In the genomic region with DNA sequence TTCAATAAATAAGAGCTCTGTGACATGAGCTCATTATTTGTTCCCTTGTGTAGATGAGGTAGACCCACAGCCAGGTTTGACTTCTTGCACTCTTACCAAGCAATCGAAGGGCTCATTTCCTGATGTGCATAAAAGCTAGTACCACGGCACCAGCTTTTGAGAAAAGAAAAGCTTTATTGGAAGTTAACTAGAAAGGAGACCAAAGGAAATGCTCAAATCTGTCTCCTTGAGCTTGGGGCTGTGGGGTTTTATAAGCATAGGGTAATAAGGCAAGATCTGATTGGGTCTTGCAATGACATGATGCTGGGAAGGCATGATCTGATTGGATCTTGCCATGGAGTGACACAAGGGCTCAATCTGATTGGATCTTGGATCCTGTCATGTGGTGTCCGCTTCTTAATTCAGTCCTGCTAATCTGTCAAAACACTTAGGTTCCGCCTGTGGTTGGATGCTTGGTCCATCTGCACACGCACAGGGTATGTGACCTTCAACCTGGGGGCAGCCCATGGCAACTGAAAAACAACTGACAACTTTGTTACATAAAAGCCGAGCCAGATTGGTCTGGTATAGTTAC, we compare ENCODE assay signal across 1 cellular context.
TF ChIP-seq lines count a peak whose summit lies in the region.

No MANE protein-coding gene starts in this region.

TF ChIP-seq in K562, 482 proteins besides CTCF, POLR2A, EP300 and RAD21 (continued from another document and continues in another):
- TF ChIP-seq, protein P1, sequence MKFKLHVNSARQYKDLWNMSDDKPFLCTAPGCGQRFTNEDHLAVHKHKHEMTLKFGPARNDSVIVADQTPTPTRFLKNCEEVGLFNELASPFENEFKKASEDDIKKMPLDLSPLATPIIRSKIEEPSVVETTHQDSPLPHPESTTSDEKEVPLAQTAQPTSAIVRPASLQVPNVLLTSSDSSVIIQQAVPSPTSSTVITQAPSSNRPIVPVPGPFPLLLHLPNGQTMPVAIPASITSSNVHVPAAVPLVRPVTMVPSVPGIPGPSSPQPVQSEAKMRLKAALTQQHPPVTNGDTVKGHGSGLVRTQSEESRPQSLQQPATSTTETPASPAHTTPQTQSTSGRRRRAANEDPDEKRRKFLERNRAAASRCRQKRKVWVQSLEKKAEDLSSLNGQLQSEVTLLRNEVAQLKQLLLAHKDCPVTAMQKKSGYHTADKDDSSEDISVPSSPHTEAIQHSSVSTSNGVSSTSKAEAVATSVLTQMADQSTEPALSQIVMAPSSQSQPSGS (CRISPR knock-in tag; IDR thresholded peaks at IDR 0.05) = no peak
- TF ChIP-seq TRIM28 (IDR thresholded peaks at IDR 0.05) (no peak), NR2F6 (CRISPR knock-in tag; IDR thresholded peaks at IDR 0.05) (no peak), PCBP2 (IDR thresholded peaks at IDR 0.05; ENCODE audit: low read depth, low read length, poor library complexity, severe bottlenecking) (no peak), TOE1 (IDR thresholded peaks at IDR 0.05; ENCODE audit: borderline replicate concordance) (no peak), TOE1 (CRISPR knock-in tag; IDR thresholded peaks at IDR 0.05; ENCODE audit: borderline replicate concordance, low read depth) (no peak), PRMT5 (CRISPR knock-in tag; IDR thresholded peaks at IDR 0.05) (no peak), SP1 (CRISPR knock-in tag; IDR thresholded peaks at IDR 0.05) (no peak), NCOR1 (IDR thresholded peaks at IDR 0.05) (no peak), POLR2AphosphoS2 (IDR thresholded peaks at IDR 0.05; ENCODE audit: low read length) (no peak), EWSR1 (IDR thresholded peaks at IDR 0.05; ENCODE audit: borderline replicate concordance, low read depth, partially characterized antibody) (no peak), ZNF707 (CRISPR knock-in tag; conservative IDR thresholded peaks at IDR 0.05) (no peak), ZNF146 (CRISPR knock-in tag; IDR thresholded peaks at IDR 0.05; ENCODE audit: unreplicated experiment) (no peak), NR2C2 (CRISPR knock-in tag; IDR thresholded peaks at IDR 0.05) (no peak), NR2C2 (tag; IDR thresholded peaks at IDR 0.05) (peak; percentile 57; the same call in 1 of the 2 replicates), BRD4 (IDR thresholded peaks at IDR 0.05) (no peak), ZNF76 (CRISPR knock-in tag; IDR thresholded peaks at IDR 0.05; ENCODE audit: borderline replicate concordance) (0 out of 2 replicates have a peak, but pooled peaks have one; percentile 20), SAFB2 (IDR thresholded peaks at IDR 0.05; ENCODE audit: borderline replicate concordance, low read depth, low read length, severe bottlenecking) (no peak), FOS (IDR thresholded peaks at IDR 0.05; ENCODE audit: extremely low read depth, insufficient read length) (peak; percentile 4), CBX3 (IDR thresholded peaks at IDR 0.05; ENCODE audit: borderline replicate concordance in 1 of 2, low read length in 2 of 2) (no peak), TAF9B (IDR thresholded peaks at IDR 0.05; ENCODE audit: partially characterized antibody) (no peak), MAFG (tag; conservative IDR thresholded peaks at IDR 0.05) (no peak), FOXK2 (conservative IDR thresholded peaks at IDR 0.05 in 1 of 2, IDR thresholded peaks at IDR 0.05 in 1 of 2; ENCODE audit: low read depth in 2 of 2) (no peak), POLR2H (tag; IDR thresholded peaks at IDR 0.05; ENCODE audit: low read depth) (peak; percentile 94), FUS (optimal IDR thresholded peaks at IDR 0.05; ENCODE audit: low read depth, low read length) (no peak)
- TF ChIP-seq, protein P2, sequence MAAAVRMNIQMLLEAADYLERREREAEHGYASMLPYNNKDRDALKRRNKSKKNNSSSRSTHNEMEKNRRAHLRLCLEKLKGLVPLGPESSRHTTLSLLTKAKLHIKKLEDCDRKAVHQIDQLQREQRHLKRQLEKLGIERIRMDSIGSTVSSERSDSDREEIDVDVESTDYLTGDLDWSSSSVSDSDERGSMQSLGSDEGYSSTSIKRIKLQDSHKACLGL (CRISPR knock-in tag; IDR thresholded peaks at IDR 0.05; ENCODE audit: borderline replicate concordance, poor library complexity, severe bottlenecking) = no peak
- TF ChIP-seq, protein P3, sequence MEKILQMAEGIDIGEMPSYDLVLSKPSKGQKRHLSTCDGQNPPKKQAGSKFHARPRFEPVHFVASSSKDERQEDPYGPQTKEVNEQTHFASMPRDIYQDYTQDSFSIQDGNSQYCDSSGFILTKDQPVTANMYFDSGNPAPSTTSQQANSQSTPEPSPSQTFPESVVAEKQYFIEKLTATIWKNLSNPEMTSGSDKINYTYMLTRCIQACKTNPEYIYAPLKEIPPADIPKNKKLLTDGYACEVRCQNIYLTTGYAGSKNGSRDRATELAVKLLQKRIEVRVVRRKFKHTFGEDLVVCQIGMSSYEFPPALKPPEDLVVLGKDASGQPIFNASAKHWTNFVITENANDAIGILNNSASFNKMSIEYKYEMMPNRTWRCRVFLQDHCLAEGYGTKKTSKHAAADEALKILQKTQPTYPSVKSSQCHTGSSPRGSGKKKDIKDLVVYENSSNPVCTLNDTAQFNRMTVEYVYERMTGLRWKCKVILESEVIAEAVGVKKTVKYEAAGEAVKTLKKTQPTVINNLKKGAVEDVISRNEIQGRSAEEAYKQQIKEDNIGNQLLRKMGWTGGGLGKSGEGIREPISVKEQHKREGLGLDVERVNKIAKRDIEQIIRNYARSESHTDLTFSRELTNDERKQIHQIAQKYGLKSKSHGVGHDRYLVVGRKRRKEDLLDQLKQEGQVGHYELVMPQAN (IDR thresholded peaks at IDR 0.05; ENCODE audit: borderline replicate concordance) = no peak
- TF ChIP-seq, protein P4, sequence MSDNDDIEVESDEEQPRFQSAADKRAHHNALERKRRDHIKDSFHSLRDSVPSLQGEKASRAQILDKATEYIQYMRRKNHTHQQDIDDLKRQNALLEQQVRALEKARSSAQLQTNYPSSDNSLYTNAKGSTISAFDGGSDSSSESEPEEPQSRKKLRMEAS (CRISPR knock-in tag; IDR thresholded peaks at IDR 0.05) = no peak
- TF ChIP-seq, protein P5, sequence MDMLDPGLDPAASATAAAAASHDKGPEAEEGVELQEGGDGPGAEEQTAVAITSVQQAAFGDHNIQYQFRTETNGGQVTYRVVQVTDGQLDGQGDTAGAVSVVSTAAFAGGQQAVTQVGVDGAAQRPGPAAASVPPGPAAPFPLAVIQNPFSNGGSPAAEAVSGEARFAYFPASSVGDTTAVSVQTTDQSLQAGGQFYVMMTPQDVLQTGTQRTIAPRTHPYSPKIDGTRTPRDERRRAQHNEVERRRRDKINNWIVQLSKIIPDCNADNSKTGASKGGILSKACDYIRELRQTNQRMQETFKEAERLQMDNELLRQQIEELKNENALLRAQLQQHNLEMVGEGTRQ (CRISPR knock-in tag; IDR thresholded peaks at IDR 0.05) = peak; percentile 60
- TF ChIP-seq, protein P6, sequence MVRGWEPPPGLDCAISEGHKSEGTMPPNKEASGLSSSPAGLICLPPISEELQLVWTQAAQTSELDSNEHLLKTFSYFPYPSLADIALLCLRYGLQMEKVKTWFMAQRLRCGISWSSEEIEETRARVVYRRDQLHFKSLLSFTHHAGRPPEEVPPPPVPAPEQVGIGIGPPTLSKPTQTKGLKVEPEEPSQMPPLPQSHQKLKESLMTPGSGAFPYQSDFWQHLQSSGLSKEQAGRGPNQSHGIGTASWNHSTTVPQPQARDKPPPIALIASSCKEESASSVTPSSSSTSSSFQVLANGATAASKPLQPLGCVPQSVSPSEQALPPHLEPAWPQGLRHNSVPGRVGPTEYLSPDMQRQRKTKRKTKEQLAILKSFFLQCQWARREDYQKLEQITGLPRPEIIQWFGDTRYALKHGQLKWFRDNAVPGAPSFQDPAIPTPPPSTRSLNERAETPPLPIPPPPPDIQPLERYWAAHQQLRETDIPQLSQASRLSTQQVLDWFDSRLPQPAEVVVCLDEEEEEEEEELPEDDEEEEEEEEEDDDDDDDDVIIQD (CRISPR knock-in tag; IDR thresholded peaks at IDR 0.05) = no peak
- TF ChIP-seq, protein P7, sequence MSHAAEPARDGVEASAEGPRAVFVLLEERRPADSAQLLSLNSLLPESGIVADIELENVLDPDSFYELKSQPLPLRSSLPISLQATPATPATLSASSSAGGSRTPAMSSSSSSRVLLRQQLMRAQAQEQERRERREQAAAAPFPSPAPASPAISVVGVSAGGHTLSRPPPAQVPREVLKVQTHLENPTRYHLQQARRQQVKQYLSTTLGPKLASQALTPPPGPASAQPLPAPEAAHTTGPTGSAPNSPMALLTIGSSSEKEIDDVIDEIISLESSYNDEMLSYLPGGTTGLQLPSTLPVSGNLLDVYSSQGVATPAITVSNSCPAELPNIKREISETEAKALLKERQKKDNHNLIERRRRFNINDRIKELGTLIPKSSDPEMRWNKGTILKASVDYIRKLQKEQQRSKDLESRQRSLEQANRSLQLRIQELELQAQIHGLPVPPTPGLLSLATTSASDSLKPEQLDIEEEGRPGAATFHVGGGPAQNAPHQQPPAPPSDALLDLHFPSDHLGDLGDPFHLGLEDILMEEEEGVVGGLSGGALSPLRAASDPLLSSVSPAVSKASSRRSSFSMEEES (CRISPR knock-in tag; IDR thresholded peaks at IDR 0.05) = no peak
- TF ChIP-seq, protein P8, sequence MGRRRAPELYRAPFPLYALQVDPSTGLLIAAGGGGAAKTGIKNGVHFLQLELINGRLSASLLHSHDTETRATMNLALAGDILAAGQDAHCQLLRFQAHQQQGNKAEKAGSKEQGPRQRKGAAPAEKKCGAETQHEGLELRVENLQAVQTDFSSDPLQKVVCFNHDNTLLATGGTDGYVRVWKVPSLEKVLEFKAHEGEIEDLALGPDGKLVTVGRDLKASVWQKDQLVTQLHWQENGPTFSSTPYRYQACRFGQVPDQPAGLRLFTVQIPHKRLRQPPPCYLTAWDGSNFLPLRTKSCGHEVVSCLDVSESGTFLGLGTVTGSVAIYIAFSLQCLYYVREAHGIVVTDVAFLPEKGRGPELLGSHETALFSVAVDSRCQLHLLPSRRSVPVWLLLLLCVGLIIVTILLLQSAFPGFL (CRISPR knock-in tag; IDR thresholded peaks at IDR 0.05) = no peak
- TF ChIP-seq, protein P9, sequence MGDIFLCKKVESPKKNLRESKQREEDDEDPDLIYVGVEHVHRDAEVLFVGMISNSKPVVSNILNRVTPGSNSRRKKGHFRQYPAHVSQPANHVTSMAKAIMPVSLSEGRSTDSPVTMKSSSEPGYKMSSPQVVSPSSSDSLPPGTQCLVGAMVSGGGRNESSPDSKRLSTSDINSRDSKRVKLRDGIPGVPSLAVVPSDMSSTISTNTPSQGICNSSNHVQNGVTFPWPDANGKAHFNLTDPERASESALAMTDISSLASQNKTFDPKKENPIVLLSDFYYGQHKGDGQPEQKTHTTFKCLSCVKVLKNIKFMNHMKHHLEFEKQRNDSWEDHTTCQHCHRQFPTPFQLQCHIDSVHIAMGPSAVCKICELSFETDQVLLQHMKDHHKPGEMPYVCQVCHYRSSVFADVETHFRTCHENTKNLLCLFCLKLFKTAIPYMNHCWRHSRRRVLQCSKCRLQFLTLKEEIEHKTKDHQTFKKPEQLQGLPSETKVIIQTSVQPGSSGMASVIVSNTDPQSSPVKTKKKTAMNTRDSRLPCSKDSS (IDR thresholded peaks at IDR 0.05; ENCODE audit: low read depth, partially characterized antibody) = no peak
- TF ChIP-seq, protein P10, sequence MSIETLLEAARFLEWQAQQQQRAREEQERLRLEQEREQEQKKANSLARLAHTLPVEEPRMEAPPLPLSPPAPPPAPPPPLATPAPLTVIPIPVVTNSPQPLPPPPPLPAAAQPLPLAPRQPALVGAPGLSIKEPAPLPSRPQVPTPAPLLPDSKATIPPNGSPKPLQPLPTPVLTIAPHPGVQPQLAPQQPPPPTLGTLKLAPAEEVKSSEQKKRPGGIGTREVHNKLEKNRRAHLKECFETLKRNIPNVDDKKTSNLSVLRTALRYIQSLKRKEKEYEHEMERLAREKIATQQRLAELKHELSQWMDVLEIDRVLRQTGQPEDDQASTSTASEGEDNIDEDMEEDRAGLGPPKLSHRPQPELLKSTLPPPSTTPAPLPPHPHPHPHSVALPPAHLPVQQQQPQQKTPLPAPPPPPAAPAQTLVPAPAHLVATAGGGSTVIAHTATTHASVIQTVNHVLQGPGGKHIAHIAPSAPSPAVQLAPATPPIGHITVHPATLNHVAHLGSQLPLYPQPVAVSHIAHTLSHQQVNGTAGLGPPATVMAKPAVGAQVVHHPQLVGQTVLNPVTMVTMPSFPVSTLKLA (conservative IDR thresholded peaks at IDR 0.05) = no peak
- TF ChIP-seq, protein P11, sequence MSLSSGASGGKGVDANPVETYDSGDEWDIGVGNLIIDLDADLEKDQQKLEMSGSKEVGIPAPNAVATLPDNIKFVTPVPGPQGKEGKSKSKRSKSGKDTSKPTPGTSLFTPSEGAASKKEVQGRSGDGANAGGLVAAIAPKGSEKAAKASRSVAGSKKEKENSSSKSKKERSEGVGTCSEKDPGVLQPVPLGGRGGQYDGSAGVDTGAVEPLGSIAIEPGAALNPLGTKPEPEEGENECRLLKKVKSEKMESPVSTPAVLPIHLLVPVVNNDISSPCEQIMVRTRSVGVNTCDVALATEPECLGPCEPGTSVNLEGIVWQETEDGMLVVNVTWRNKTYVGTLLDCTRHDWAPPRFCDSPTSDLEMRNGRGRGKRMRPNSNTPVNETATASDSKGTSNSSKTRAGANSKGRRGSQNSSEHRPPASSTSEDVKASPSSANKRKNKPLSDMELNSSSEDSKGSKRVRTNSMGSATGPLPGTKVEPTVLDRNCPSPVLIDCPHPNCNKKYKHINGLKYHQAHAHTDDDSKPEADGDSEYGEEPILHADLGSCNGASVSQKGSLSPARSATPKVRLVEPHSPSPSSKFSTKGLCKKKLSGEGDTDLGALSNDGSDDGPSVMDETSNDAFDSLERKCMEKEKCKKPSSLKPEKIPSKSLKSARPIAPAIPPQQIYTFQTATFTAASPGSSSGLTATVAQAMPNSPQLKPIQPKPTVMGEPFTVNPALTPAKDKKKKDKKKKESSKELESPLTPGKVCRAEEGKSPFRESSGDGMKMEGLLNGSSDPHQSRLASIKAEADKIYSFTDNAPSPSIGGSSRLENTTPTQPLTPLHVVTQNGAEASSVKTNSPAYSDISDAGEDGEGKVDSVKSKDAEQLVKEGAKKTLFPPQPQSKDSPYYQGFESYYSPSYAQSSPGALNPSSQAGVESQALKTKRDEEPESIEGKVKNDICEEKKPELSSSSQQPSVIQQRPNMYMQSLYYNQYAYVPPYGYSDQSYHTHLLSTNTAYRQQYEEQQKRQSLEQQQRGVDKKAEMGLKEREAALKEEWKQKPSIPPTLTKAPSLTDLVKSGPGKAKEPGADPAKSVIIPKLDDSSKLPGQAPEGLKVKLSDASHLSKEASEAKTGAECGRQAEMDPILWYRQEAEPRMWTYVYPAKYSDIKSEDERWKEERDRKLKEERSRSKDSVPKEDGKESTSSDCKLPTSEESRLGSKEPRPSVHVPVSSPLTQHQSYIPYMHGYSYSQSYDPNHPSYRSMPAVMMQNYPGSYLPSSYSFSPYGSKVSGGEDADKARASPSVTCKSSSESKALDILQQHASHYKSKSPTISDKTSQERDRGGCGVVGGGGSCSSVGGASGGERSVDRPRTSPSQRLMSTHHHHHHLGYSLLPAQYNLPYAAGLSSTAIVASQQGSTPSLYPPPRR (CRISPR knock-in tag; IDR thresholded peaks at IDR 0.05; ENCODE audit: borderline replicate concordance) = no peak
- TF ChIP-seq, protein P12, sequence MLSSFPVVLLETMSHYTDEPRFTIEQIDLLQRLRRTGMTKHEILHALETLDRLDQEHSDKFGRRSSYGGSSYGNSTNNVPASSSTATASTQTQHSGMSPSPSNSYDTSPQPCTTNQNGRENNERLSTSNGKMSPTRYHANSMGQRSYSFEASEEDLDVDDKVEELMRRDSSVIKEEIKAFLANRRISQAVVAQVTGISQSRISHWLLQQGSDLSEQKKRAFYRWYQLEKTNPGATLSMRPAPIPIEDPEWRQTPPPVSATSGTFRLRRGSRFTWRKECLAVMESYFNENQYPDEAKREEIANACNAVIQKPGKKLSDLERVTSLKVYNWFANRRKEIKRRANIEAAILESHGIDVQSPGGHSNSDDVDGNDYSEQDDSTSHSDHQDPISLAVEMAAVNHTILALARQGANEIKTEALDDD (IDR thresholded peaks at IDR 0.05) = no peak
